Comparison of ENCODE assay signal across 27 cellular contexts in genomic region chr1:106831511-106831910, GRCh38.
DNase-seq lines count a peak whose midpoint lies in the region; ATAC-seq, FAIRE-seq and TF ChIP-seq lines count a peak whose summit lies in the region.
"Had no signal": no experiment of that assay in that cellular context is flagged by ENCODE, and none has a peak within 500 bp of the region (broad histone marks: within the 10 kb centered on the region; RNA-seq: fewer than 3 reads in every experiment).

No MANE protein-coding gene starts in this region.

- peak; percentile 4 for DNase-seq in EL
- DNase-seq in HT1080 (ENCODE audit: low read depth): peak; percentile 28
- DNase-seq in fibroblast of gingiva (ENCODE audit: low read depth): peak; percentile 6
- DNase-seq in retinal pigment epithelial cell (ENCODE audit: low read depth): peak; percentile 20
- DNase-seq in kidney: no peak
- no peak for DNase-seq in T-helper 1 cell
- DNase-seq: activated CD4-positive, alpha-beta T cell treated with anti-CD3 and anti-CD28 coated beads, Interleukin-2, amount 10 ng/mL, durations not matched to agents 7 days and 5 days; activated gamma-delta T cell treated with Interleukin-2 at 50 U/mL for 16 hours; activated T-cell treated with anti-CD3 and anti-CD28 coated beads, Interleukin-2, amount 50 U/mL, for 4 hours; cerebellar nuclear complex; foreskin keratinocyte; HCEC 1CT; KBM-7; left cardiac atrium; MM.1S; NCI-H1417 treated with DMSO at 0.1 percent for 48 hours; NCI-H2081 treated with DMSO at 0.1 percent for 48 hours; PC-9; right lobe of liver; Right ventricle myocardium superior; stimulated activated CD4-positive, alpha-beta T cell treated with anti-CD3 and anti-CD28 coated beads, Interleukin-12 subunit alpha, Interleukin-12 subunit beta, amount 100 ng/mL, for 4 hours; stimulated activated CD4-positive, alpha-beta T cell treated with anti-CD3 and anti-CD28 coated beads, Interleukin-4, amount 100 ng/mL, for 1 hour; T1000; upper lobe of left lung had no signal

- H3K4me1 ChIP-seq in kidney (ENCODE audit: control insufficient read depth in 1 of 2, insufficient read depth in 1 of 2, low read depth in 1 of 2, low read length in 2 of 2): no peaks in the 10 kb centered on the region
- H3K4me1 ChIP-seq: foreskin keratinocyte, right lobe of liver, upper lobe of left lung had no signal

- intact Hi-C loops in kidney (cut with DNase I): no loop called here

- H3K9ac ChIP-seq in kidney (ENCODE audit: low read length in 2 of 2): no peak overlapping the region

- H3K36me3 ChIP-seq in kidney (ENCODE audit: control insufficient read depth in 1 of 2, insufficient read depth in 2 of 2, low read length in 2 of 2): no peaks in the 10 kb centered on the region
- H3K36me3 ChIP-seq: right lobe of liver, upper lobe of left lung had no signal

- no peak overlapping the region for H3K4me3 ChIP-seq in retinal pigment epithelial cell (ENCODE audit: low read length)
- no peak overlapping the region for H3K4me3 ChIP-seq in kidney (ENCODE audit: low read length in 2 of 2)
- H3K4me3 ChIP-seq: PC-9, right lobe of liver, upper lobe of left lung had no signal

- no peak for ATAC-seq in HG02763 (IDR thresholded peaks at IDR 0.05; ENCODE audit: unreplicated experiment)
- ATAC-seq: activated T-cell treated with anti-CD3 and anti-CD28 coated beads, Interleukin-2, amount 50 U/mL, for 4 hours; foreskin keratinocyte; left cardiac atrium; right lobe of liver; WTC11 had no signal

- H3K9me3 ChIP-seq in kidney (ENCODE audit: control insufficient read depth in 1 of 2, low read length in 2 of 2): peaks cover 0 to 2% of the 10 kb centered on the region in 2 donors
- H3K9me3 ChIP-seq: right lobe of liver, upper lobe of left lung had no signal

- no peak overlapping the region for H3K27ac ChIP-seq in kidney (ENCODE audit: low read depth in 2 of 2, low read length in 2 of 2)
- H3K27ac ChIP-seq: foreskin keratinocyte, PC-9, right lobe of liver, upper lobe of left lung had no signal

- TF ChIP-seq CTCF in retinal pigment epithelial cell (conservative IDR thresholded peaks at IDR 0.05; ENCODE audit: low read depth, low read length): no peak
- TF ChIP-seq CTCF in kidney (IDR thresholded peaks at IDR 0.05; ENCODE audit: borderline replicate concordance, extremely low read depth, insufficient read depth): no peak

- no peak for FAIRE-seq in kidney (lab: Jason Lieb, UNC)
- FAIRE-seq: D721Med had no signal

Comparison
In these comparisons a context has a peak if more than half of its experiments do, and no peak if none do; other contexts are left out.
1. DNase-seq: peak in EL (single experiment), HT1080 (single experiment), fibroblast of gingiva (single experiment) and retinal pigment epithelial cell (single experiment); none in kidney (single experiment) and T-helper 1 cell (0 of 5).